Comparison of ENCODE assay signal across 8 cellular contexts in genomic region chr18:79680891-79681339, GRCh38. TPM values are rescaled to one million over a fixed set of nuclear protein-coding genes. Genes with fewer than 3 reads are reported as not detected.
A peak's percentile ranks its signal among the peaks of the same experiment; 100 is the strongest.
DNase-seq lines count a peak whose midpoint lies in the region; ATAC-seq and TF ChIP-seq lines count a peak whose summit lies in the region.

No MANE protein-coding gene starts in this region.

- no peak for TF ChIP-seq CTCF in astrocyte of the spinal cord (IDR thresholded peaks at IDR 0.05; ENCODE audit: low read depth, low read length)
- TF ChIP-seq CTCF in lung (IDR thresholded peaks at IDR 0.05; ENCODE audit: control extremely low read depth, extremely low read depth): no peak
- no peak for TF ChIP-seq CTCF in transverse colon (IDR thresholded peaks at IDR 0.05)

- H3K4me1 Mint-ChIP-seq in activated naive CD4-positive, alpha-beta T cell treated with anti-CD3 and anti-CD28 coated beads for 36 hours (ENCODE audit: low read depth): peaks cover 76% of the 10 kb centered on the region

- no peak for ATAC-seq in lung (ENCODE audit: insufficient read depth, low FRiP score)
- ATAC-seq in HG03354 (IDR thresholded peaks at IDR 0.05; ENCODE audit: poor library complexity, severe bottlenecking, unreplicated experiment): no peak

- in situ Hi-C loops in astrocyte of the spinal cord (cut with HindIII; ENCODE audit: low sequenced_read_pairs): no loop called here
- in situ Hi-C loops in transverse colon (cut with MboI; ENCODE audit: low pct_ligation_motif_present in 1 of 4, low pct_unique_long_range_greater_than_20kb in 1 of 4, low sequenced_read_pairs in 3 of 4): no loop called here

- H3K36me3 ChIP-seq in lung (ENCODE audit: control insufficient read depth in 2 of 2, insufficient read depth in 2 of 2, low read length in 2 of 2) (no peaks in the 10 kb centered on the region), transverse colon (peaks cover 0 to 5% (median 0%) of the 10 kb centered on the region in 4 donors)

- no peaks in the 10 kb centered on the region for H3K27me3 ChIP-seq in lung (ENCODE audit: control insufficient read depth, insufficient read depth)
- H3K27me3 ChIP-seq in transverse colon: no peaks in the 10 kb centered on the region

- DNase-seq in activated naive CD4-positive, alpha-beta T cell treated with anti-CD3 and anti-CD28 coated beads for 36 hours: no peak
- no peak for DNase-seq in activated naive CD4-positive, alpha-beta T cell (lab: John Stamatoyannopoulos, UW)
- DNase-seq in astrocyte of the spinal cord (ENCODE audit: low read depth, low spot score) (no peak), lung (ENCODE audit: low spot score) (no peak), transverse colon (peak; percentile 23), HEK293T (ENCODE audit: extremely low spot score) (no peak), NCI-H187 treated with DMSO at 0.1 percent for 48 hours (lab: John Stamatoyannopoulos, UW) (no peak)

- CTCF ChIA-PET in activated naive CD4-positive, alpha-beta T cell treated with anti-CD3 and anti-CD28 coated beads for 36 hours (lab: Charles Lee): interaction anchor here (1.3 kb wide), 1 partner anchor 300 kb away, joined by 5 read pairs; no protein-coding TSS in a partner anchor
- CTCF ChIA-PET in HEK293T (lab: Yijun Ruan, JAX): no interaction called here

- peaks cover 12 to 22% of the 10 kb centered on the region in 2 donors for H3K4me1 ChIP-seq in lung (ENCODE audit: control insufficient read depth in 2 of 2, insufficient read depth in 2 of 2, low read length in 2 of 2)
- peaks cover 18 to 49% (median 37%) of the 10 kb centered on the region in 4 donors for H3K4me1 ChIP-seq in transverse colon

- no peaks in the 10 kb centered on the region for H3K27me3 Mint-ChIP-seq in activated naive CD4-positive, alpha-beta T cell treated with anti-CD3 and anti-CD28 coated beads for 36 hours (ENCODE audit: low read depth)

- no peaks in the 10 kb centered on the region for H3K9me3 ChIP-seq in lung (ENCODE audit: control insufficient read depth in 2 of 2, insufficient read depth in 1 of 2, low read length in 1 of 2)
- no peaks in the 10 kb centered on the region for H3K9me3 ChIP-seq in transverse colon

- TF ChIP-seq POLR2A in transverse colon (IDR thresholded peaks at IDR 0.05): peak; percentile 9

- H3K9me3 Mint-ChIP-seq in activated naive CD4-positive, alpha-beta T cell treated with anti-CD3 and anti-CD28 coated beads for 36 hours: no peaks in the 10 kb centered on the region

- WGBS in lung, 2 donors: 63 to 78% methylated on average over 19 to 20 of the region's 20 CpGs
- 59% methylated on average over 19 of the region's 20 CpGs; no CpG with 5 or more reads in 1 of the 2 donors for WGBS in transverse colon (ENCODE audit: low coverage in 1 of 2), 2 donors

- POLR2A ChIA-PET in HEK293T (lab: Yijun Ruan, JAX): no interaction called here

- peak overlapping the region; percentile 82 for H3K4me3 Mint-ChIP-seq in activated naive CD4-positive, alpha-beta T cell treated with anti-CD3 and anti-CD28 coated beads for 36 hours

- intact Hi-C loops in activated naive CD4-positive, alpha-beta T cell treated with anti-CD3 and anti-CD28 coated beads for 36 hours (cut with micrococcal nuclease): loop anchor here (5.0 kb wide), 3 partner anchors 116 to 1039 kb away; partner anchors contain the start of gene KCNG2
- intact Hi-C loops in transverse colon (cut with DNase I; ENCODE audit: low total_unique reads): no loop called here

- H3K36me3 Mint-ChIP-seq in activated naive CD4-positive, alpha-beta T cell treated with anti-CD3 and anti-CD28 coated beads for 36 hours (ENCODE audit: low read depth): peaks cover 32% of the 10 kb centered on the region

- H3K27ac Mint-ChIP-seq in activated naive CD4-positive, alpha-beta T cell treated with anti-CD3 and anti-CD28 coated beads for 36 hours: peak overlapping the region; percentile 76

- H3K4me3 ChIP-seq in astrocyte of the spinal cord (ENCODE audit: low read depth, low read length): peak overlapping the region; percentile 84
- peak overlapping the region; percentile 94 for H3K4me3 ChIP-seq in lung
- H3K4me3 ChIP-seq in transverse colon: peak overlapping the region; percentile 75 to 99 (median 94)

- H3K27ac ChIP-seq in lung (ENCODE audit: low read depth in 1 of 2, low read length in 1 of 2) (peak overlapping the region in 1 of 2 donors; percentile 9), transverse colon (peak overlapping the region; percentile 93 to 99 (median 96))

- TF ChIP-seq EP300 in transverse colon (IDR thresholded peaks at IDR 0.05; ENCODE audit: low read depth): no peak

TF ChIP-seq in HEK293T, 16 proteins besides CTCF, POLR2A, EP300 and RAD21:
- TF ChIP-seq SUZ12 (IDR thresholded peaks at IDR 0.05) (no peak), LEF1 (IDR thresholded peaks at IDR 0.05; ENCODE audit: borderline replicate concordance) (no peak), SP1 (IDR thresholded peaks at IDR 0.05) (no peak), ZNF384 (IDR thresholded peaks at IDR 0.05) (no peak), BHLHE40 (IDR thresholded peaks at IDR 0.05; ENCODE audit: borderline replicate concordance) (no peak), ELF4 (IDR thresholded peaks at IDR 0.05) (no peak), NFRKB (IDR thresholded peaks at IDR 0.05) (no peak), FOXM1 (IDR thresholded peaks at IDR 0.05; ENCODE audit: borderline replicate concordance) (no peak), ARNT (IDR thresholded peaks at IDR 0.05) (no peak)
- TF ChIP-seq, protein P1, sequence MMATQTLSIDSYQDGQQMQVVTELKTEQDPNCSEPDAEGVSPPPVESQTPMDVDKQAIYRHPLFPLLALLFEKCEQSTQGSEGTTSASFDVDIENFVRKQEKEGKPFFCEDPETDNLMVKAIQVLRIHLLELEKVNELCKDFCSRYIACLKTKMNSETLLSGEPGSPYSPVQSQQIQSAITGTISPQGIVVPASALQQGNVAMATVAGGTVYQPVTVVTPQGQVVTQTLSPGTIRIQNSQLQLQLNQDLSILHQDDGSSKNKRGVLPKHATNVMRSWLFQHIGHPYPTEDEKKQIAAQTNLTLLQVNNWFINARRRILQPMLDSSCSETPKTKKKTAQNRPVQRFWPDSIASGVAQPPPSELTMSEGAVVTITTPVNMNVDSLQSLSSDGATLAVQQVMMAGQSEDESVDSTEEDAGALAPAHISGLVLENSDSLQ (IDR thresholded peaks at IDR 0.05): no peak
TF ChIP-seq in HEK293T: peak in this region for 0.

RNA-seq across cellular contexts. Expression of gene CTDP1, which starts 1.3 kb away (rescaled TPM):
- 10 to 100 TPM; 28.0 to 29.1 TPM for total RNA-seq in activated naive CD4-positive, alpha-beta T cell treated with anti-CD3 and anti-CD28 coated beads for 36 hours
- 10 to 100 TPM; 21.4 to 30.5 TPM for total RNA-seq in lung
- 10 to 100 TPM; 18.8 to 22.0 TPM for polyA plus RNA-seq in lung
- total RNA-seq in transverse colon: 100 to 1,000 TPM in 1 of 4 donors, 10 to 100 TPM in 3; 30.6 to 120 (median 49.3) TPM
